Comparison of ENCODE assay signal across 17 cellular contexts in the genomic region with DNA sequence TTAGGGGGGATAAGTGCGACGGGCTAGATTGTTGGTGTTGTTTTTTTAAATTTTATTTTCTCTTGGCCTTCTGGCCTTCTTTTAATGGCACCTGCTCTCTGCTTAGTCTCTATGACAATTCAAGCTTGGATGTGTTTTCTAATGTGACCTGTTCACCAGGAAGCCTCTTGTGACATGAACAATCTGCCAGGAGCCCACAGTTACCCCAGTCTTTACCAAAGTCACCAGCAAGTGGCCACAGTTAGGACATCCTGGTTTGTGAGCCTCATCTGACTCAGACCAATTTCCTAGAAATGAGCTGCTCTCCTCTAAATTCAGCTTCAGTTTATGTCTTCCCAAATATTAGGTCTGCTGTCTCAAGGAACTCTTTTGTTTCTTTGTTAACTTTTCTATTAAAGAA.
"Had no signal": no experiment of that assay in that cellular context is flagged by ENCODE, and none has a peak within 500 bp of the region (broad histone marks: within the 10 kb centered on the region; RNA-seq: fewer than 3 reads in every experiment).

No MANE protein-coding gene starts in this region.

- H3K9me3 Mint-ChIP-seq: neural crest cell; stimulated activated naive B cell treated with anti-CD40 and anti-IgM and Interleukin-4, amounts not matched to agents 10 μg/mL and 1 μg/mL and 100 μg/mL, for 72 hours had no signal

- H3K27me3 Mint-ChIP-seq: naive thymus-derived CD4-positive, alpha-beta T cell; stimulated activated naive B cell treated with anti-CD40 and anti-IgM and Interleukin-4, amounts not matched to agents 10 μg/mL and 1 μg/mL and 100 μg/mL, for 72 hours; type B pancreatic cell had no signal

- H3K9me3 ChIP-seq: heart left ventricle, right atrium auricular region, sigmoid colon, suprapubic skin, thyroid gland had no signal

- ATAC-seq: esophagus mucosa; heart left ventricle; naive thymus-derived CD4-positive, alpha-beta T cell; stimulated activated naive B cell treated with anti-CD40 and anti-IgM and Interleukin-4, amounts not matched to agents 10 μg/mL and 1 μg/mL and 100 μg/mL, for 72 hours had no signal

- H3K27ac ChIP-seq: heart left ventricle, right atrium auricular region, sigmoid colon, skin epidermis, suprapubic skin, thyroid gland had no signal

- H3K27ac Mint-ChIP-seq: stimulated activated naive B cell treated with anti-CD40 and anti-IgM and Interleukin-4, amounts not matched to agents 10 μg/mL and 1 μg/mL and 100 μg/mL, for 72 hours; type B pancreatic cell had no signal

- H3K4me3 ChIP-seq: heart left ventricle, right atrium auricular region, sigmoid colon, skin epidermis, suprapubic skin, thyroid gland had no signal

- DNase-seq: effector memory CD4-positive, alpha-beta T cell; heart left ventricle; hypothalamus; kidney glomerular epithelial cell; mesendoderm; naive thymus-derived CD4-positive, alpha-beta T cell; sigmoid colon; stimulated activated CD4-positive, alpha-beta T cell treated with anti-CD3 and anti-CD28 coated beads, Interleukin-2, amount 100 ng/mL, for 24 hours; stimulated activated CD4-positive, alpha-beta T cell treated with anti-CD3 and anti-CD28 coated beads, Interleukin-4, amount 100 ng/mL, for 4 hours; stimulated activated naive B cell treated with anti-CD40 and anti-IgM and Interleukin-4, amounts not matched to agents 10 μg/mL and 1 μg/mL and 100 μg/mL, for 72 hours; thyroid gland had no signal

- H3K4me1 ChIP-seq: heart left ventricle, right atrium auricular region, sigmoid colon, suprapubic skin, thyroid gland had no signal

- H3K4me3 Mint-ChIP-seq: naive thymus-derived CD4-positive, alpha-beta T cell; neural crest cell; stimulated activated naive B cell treated with anti-CD40 and anti-IgM and Interleukin-4, amounts not matched to agents 10 μg/mL and 1 μg/mL and 100 μg/mL, for 72 hours; type B pancreatic cell had no signal

- H3K27me3 ChIP-seq: heart left ventricle, right atrium auricular region, sigmoid colon, suprapubic skin, thyroid gland had no signal
